30 cellular contexts compared by ENCODE assay signal in genomic region chrX:47645530-47645929, GRCh38. TPM values are rescaled to one million over a fixed set of nuclear protein-coding genes. Genes with fewer than 3 reads are reported as not detected.
DNase-seq lines count a peak whose midpoint lies in the region; ATAC-seq and TF ChIP-seq lines count a peak whose summit lies in the region.
"Had no signal": no experiment of that assay in that cellular context is flagged by ENCODE, and none has a peak within 500 bp of the region (broad histone marks: within the 10 kb centered on the region; RNA-seq: fewer than 3 reads in every experiment).

No MANE protein-coding gene starts in this region.

- peaks cover 49% of the 10 kb centered on the region for H3K4me1 Mint-ChIP-seq in CD8-positive, alpha-beta T cell (ENCODE audit: low read depth)

- no peak for TF ChIP-seq CTCF in coronary artery (IDR thresholded peaks at IDR 0.05)
- TF ChIP-seq CTCF in CD8-positive, alpha-beta T cell (IDR thresholded peaks at IDR 0.05) = no peak

- H3K27ac ChIP-seq in coronary artery = no peak overlapping the region
- H3K27ac ChIP-seq in CD8-positive, alpha-beta T cell (ENCODE audit: low read depth, low read length) = no peak overlapping the region
- H3K27ac ChIP-seq: esophagus squamous epithelium, KMS-11, PC-9, stomach, tibial artery had no signal

- no peaks in the 10 kb centered on the region for H3K27me3 Mint-ChIP-seq in CD8-positive, alpha-beta T cell (ENCODE audit: low read depth)
- H3K27me3 Mint-ChIP-seq: CD4-positive, alpha-beta T cell; dendritic cell treated with granulocyte-macrophage colony-stimulating factor and Interleukin-4, amounts not matched to agents 40 ng/mL and 50 ng/mL, for 4 days had no signal

- POLR2A ChIA-PET in CD8-positive, alpha-beta T cell (lab: Charles Lee) = no interaction called here

- peaks cover 45% of the 10 kb centered on the region for H3K36me3 Mint-ChIP-seq in CD8-positive, alpha-beta T cell

- intact Hi-C loops in CD8-positive, alpha-beta T cell (cut with DNase I, micrococcal nuclease) = loop anchor here in 1 of 2 experiments (5.0 to 10.0 kb wide), 2 partner anchors 83 to 501 kb away; partner anchors contain the start of genes ARAF, NDUFB11 and RBM10

- H3K4me3 ChIP-seq in coronary artery = no peak overlapping the region
- H3K4me3 ChIP-seq in CD8-positive, alpha-beta T cell (ENCODE audit: low read depth, low read length) = no peak overlapping the region
- H3K4me3 ChIP-seq: esophagus squamous epithelium, heart left ventricle, ovary, PC-9, spleen, stomach, tibial artery had no signal

- DNase-seq in ELF-1 (ENCODE audit: low read depth, low spot score) = peak; percentile 59
- peak; percentile 5 for DNase-seq in NCI-H226
- DNase-seq in coronary artery (ENCODE audit: low spot score) = peak; percentile 53
- DNase-seq in mesenteric fat pad (ENCODE audit: low spot score) = peak; percentile 28
- DNase-seq in NCI-H146 treated with DMSO at 0.1 percent for 48 hours (lab: John Stamatoyannopoulos, UW; ENCODE audit: unreplicated experiment) = no peak
- DNase-seq in SIG-M5 (lab: John Stamatoyannopoulos, UW) = no peak
- DNase-seq in CD8-positive, alpha-beta T cell = no peak
- DNase-seq: activated gamma-delta T cell; activated T-cell treated with anti-CD3 and anti-CD28 coated beads, Interleukin-2, amount 50 U/mL, for 1 hour; CD4-positive, alpha-beta T cell; central memory CD4-positive, alpha-beta T cell; esophagus squamous epithelium; foreskin melanocyte; heart left ventricle; kidney; NCI-H1417; NCI-H2081; NCI-H526 treated with DMSO at 0.1 percent for 48 hours; PC-9; right cardiac atrium; spleen; stimulated activated CD8-positive, alpha-beta memory T cell treated with anti-CD3 and anti-CD28 coated beads, Interleukin-4, amount 100 ng/mL, for 48 hours; stomach; tibial artery had no signal

- H3K27me3 ChIP-seq in CD8-positive, alpha-beta T cell (ENCODE audit: insufficient read depth, low read length) = no peaks in the 10 kb centered on the region
- H3K27me3 ChIP-seq: esophagus squamous epithelium, ovary, spleen, tibial artery had no signal

- H3K9me3 ChIP-seq in CD8-positive, alpha-beta T cell (ENCODE audit: low read length) = no peaks in the 10 kb centered on the region
- H3K9me3 ChIP-seq: esophagus squamous epithelium, heart left ventricle, ovary had no signal

- no peak overlapping the region for H3K4me3 Mint-ChIP-seq in CD8-positive, alpha-beta T cell
- H3K4me3 Mint-ChIP-seq: CD4-positive, alpha-beta T cell; dendritic cell treated with granulocyte-macrophage colony-stimulating factor and Interleukin-4, amounts not matched to agents 40 ng/mL and 50 ng/mL, for 4 days had no signal

- H3K4me1 ChIP-seq in CD8-positive, alpha-beta T cell (ENCODE audit: insufficient read depth, low read length) = peaks cover 19% of the 10 kb centered on the region

- no peak for ATAC-seq in CD8-positive, alpha-beta T cell
- ATAC-seq in HG02852 (IDR thresholded peaks at IDR 0.05; ENCODE audit: unreplicated experiment) = no peak
- ATAC-seq: Right ventricle myocardium inferior had no signal

- no peaks in the 10 kb centered on the region for H3K9me3 Mint-ChIP-seq in CD8-positive, alpha-beta T cell
- H3K9me3 Mint-ChIP-seq: CD4-positive, alpha-beta T cell; dendritic cell treated with granulocyte-macrophage colony-stimulating factor and Interleukin-4, amounts not matched to agents 40 ng/mL and 50 ng/mL, for 4 days had no signal

- H3K27ac Mint-ChIP-seq in CD8-positive, alpha-beta T cell = no peak overlapping the region
- H3K27ac Mint-ChIP-seq: dendritic cell treated with granulocyte-macrophage colony-stimulating factor and Interleukin-4, amounts not matched to agents 40 ng/mL and 50 ng/mL, for 4 days had no signal

- H3K36me3 ChIP-seq in CD8-positive, alpha-beta T cell (ENCODE audit: insufficient read depth, low read length) = no peaks in the 10 kb centered on the region
- H3K36me3 ChIP-seq: ovary had no signal

- CTCF ChIA-PET in CD8-positive, alpha-beta T cell (lab: Charles Lee) = no interaction called here

RNA-seq across cellular contexts. Expression of gene ELK1, which starts 4.8 kb away (rescaled TPM):
- 40.3 TPM for total RNA-seq in mesenteric fat pad
- 10 to 100 TPM; 33.6 to 41.2 TPM for total RNA-seq in CD8-positive, alpha-beta T cell

RNA-seq across cellular contexts. Expression of gene UXT, which starts 13.4 kb away (rescaled TPM):
- 81.7 TPM for total RNA-seq in mesenteric fat pad
- 100 to 1,000 TPM; 202 TPM for total RNA-seq in CD8-positive, alpha-beta T cell

RNA-seq across cellular contexts. Expression of gene CFP, which starts 15.8 kb away (rescaled TPM):
- total RNA-seq in mesenteric fat pad = 11.8 TPM
- total RNA-seq in CD8-positive, alpha-beta T cell = 1 to 10 TPM; 4.8 to 6.2 TPM
- total RNA-seq: H4 had no signal

RNA-seq across cellular contexts. Expression of gene SYN1, which starts 25.9 kb away (rescaled TPM):
- total RNA-seq in mesenteric fat pad = not detected
- total RNA-seq in CD8-positive, alpha-beta T cell = under 1 TPM in 1 of 2 experiments, not detected in 1; 0.17 TPM
- total RNA-seq: H4, PC-9 had no signal

Comparison
In these comparisons a context has a peak if more than half of its experiments do, and no peak if none do; other contexts are left out.
1. DNase-seq: peak in ELF-1 (single experiment), NCI-H226 (single experiment), coronary artery (single experiment) and mesenteric fat pad (single experiment); none in NCI-H146 treated with DMSO at 0.1 percent for 48 hours (single experiment), SIG-M5 (single experiment) and CD8-positive, alpha-beta T cell (0 of 7).